8 cellular contexts compared by ENCODE assay signal in genomic region chr11:72102946-72103753, GRCh38. TPM values are rescaled to one million over a fixed set of nuclear protein-coding genes. Genes with fewer than 3 reads are reported as not detected.
DNase-seq lines count a peak whose midpoint lies in the region; ATAC-seq and TF ChIP-seq lines count a peak whose summit lies in the region.

TSS of gene LAMTOR1 (minus strand) at chr11:72103297. CDS start at chr11:72103224, 73 bp downstream.

- peak; percentile 95 for DNase-seq in NCI-H146 treated with DMSO at 0.1 percent for 48 hours (lab: John Stamatoyannopoulos, UW; ENCODE audit: unreplicated experiment)
- peak; percentile 99 for DNase-seq in amniotic epithelial cell (ENCODE audit: low read depth)
- peak; percentile 99 to 100 for DNase-seq in heart right ventricle
- DNase-seq in posterior vena cava (ENCODE audit: low spot score): peak; percentile 100
- peak; percentile 100 for DNase-seq in upper lobe of right lung

- H3K36me3 ChIP-seq in heart right ventricle (peaks cover 0 to 46% (median 10%) of the 10 kb centered on the region in 9 donors), upper lobe of right lung (peaks cover 10% of the 10 kb centered on the region)

- H3K9me3 ChIP-seq in heart right ventricle: no peaks in the 10 kb centered on the region
- H3K9me3 ChIP-seq in upper lobe of right lung: no peaks in the 10 kb centered on the region

- peak within 1 kb of the TSS; percentile 79 to 99 (median 96) for H3K27ac ChIP-seq in heart right ventricle
- peak within 1 kb of the TSS; percentile 99 for H3K27ac ChIP-seq in upper lobe of right lung

- intact Hi-C loops in T-helper 1 cell treated with Interleukin-12 subunit alpha and Interleukin-12 subunit beta and Interleukin-4 antibody, amounts not matched to agents 30 ng/mL and 1 ng/mL, for 36 hours (cut with micrococcal nuclease): loop anchor here (1.0 to 5.0 kb wide), 12 partner anchors 9 to 1879 kb away; partner anchors contain the start of genes ANAPC15, CLPB, FAM168A and LRRC51
- intact Hi-C loops in heart right ventricle (cut with DNase I): loop anchor here in 3 of 10 donors (1.0 to 10.0 kb wide), 2 partner anchors 9 to 332 kb away; partner anchors contain the start of genes ANAPC15 (in 2 of the 3) and CLPB (in 1 of the 3)
- intact Hi-C loops in posterior vena cava (cut with DNase I): no loop called here
- intact Hi-C loops in upper lobe of right lung (cut with DNase I): no loop called here

- peak within 1 kb of the TSS; percentile 58 for H3K4me3 ChIP-seq in GM12875 (ENCODE audit: low read depth, low read length)
- peak within 1 kb of the TSS; percentile 59 to 99 (median 80) for H3K4me3 ChIP-seq in heart right ventricle
- H3K4me3 ChIP-seq in upper lobe of right lung: peak within 1 kb of the TSS; percentile 98

- H3K4me1 ChIP-seq in heart right ventricle (peaks cover 6 to 51% (median 38%) of the 10 kb centered on the region in 9 donors), upper lobe of right lung (peaks cover 37% of the 10 kb centered on the region)

- H3K27me3 ChIP-seq in heart right ventricle: no peaks in the 10 kb centered on the region
- no peaks in the 10 kb centered on the region for H3K27me3 ChIP-seq in upper lobe of right lung

- TF ChIP-seq CTCF in GM12875 (IDR thresholded peaks at IDR 0.05; ENCODE audit: borderline replicate concordance, insufficient read depth, low read depth, low read length) (peak; percentile 35; the same call in 1 of the 2 replicates), heart right ventricle (IDR thresholded peaks at IDR 0.05) (peak; percentile 11 to 56 (median 39)), upper lobe of right lung (IDR thresholded peaks at IDR 0.05) (peak; percentile 56)

- ATAC-seq in HG02852 (IDR thresholded peaks at IDR 0.05; ENCODE audit: unreplicated experiment): peak; percentile 85
- ATAC-seq in heart right ventricle: peak; percentile 97 to 99 (median 99)
- ATAC-seq in upper lobe of right lung: peak; percentile 98

- 2 to 3% methylated on average over 64 of the region's 64 CpGs for WGBS in heart right ventricle, 2 donors

RNA-seq across cellular contexts. Expression of gene LAMTOR1, which starts in this region (rescaled TPM):
- 81.5 and 82.6 TPM in 2 replicates for total RNA-seq in T-helper 1 cell treated with Interleukin-12 subunit alpha and Interleukin-12 subunit beta and Interleukin-4 antibody, amounts not matched to agents 30 ng/mL and 1 ng/mL, for 36 hours
- total RNA-seq in heart right ventricle: 100 to 1,000 TPM in 1 of 10 donors, 10 to 100 TPM in 9; 76.5 to 103 (median 81.8) TPM
- polyA plus RNA-seq in heart right ventricle: 100 to 1,000 TPM in 1 of 2 donors, 10 to 100 TPM in 1; 58.3 to 158 TPM
- 10 to 100 TPM; 63.3 to 73.7 TPM for total RNA-seq in posterior vena cava
- total RNA-seq in upper lobe of right lung: 100 TPM

Comparison
In these comparisons a context has a peak if more than half of its experiments do, and no peak if none do; other contexts are left out.
1. Peak in every context shown above with its lines: DNase-seq, ATAC-seq, H3K4me3 ChIP-seq and H3K27ac ChIP-seq.